In the genomic region with DNA sequence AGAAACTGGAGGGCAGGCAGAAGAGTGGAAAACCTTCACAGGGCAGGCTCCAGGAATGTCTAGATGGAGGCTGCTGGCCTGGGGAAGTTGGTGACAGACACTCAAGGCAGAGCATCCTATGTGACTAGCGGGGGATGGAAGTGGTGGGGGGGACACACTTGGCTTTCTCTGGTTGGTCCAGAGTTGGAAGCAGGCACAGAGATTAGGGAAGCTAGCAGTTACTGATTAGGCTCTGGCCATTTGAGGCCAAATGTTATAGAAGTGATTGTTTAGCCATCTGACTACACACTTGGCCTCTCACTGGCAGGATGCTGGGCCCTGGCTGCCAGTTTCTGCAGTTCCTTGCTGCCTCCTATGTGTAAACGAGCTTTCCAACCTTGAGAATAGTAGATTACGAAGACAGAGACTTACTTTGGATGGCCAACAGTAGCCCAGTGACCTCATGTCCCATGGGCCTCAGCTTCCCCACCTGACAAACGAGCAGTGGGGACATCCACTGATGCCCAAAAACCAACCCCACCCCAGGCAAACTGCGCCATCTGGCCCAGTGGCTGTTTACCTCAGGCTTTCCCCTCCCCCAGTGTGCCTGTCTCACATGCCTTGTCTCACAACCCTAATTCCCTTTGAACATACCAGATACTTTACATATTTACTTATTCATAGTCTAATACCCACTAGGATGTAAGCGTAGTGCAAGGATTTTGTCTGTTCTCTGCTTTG, we compare ENCODE assay signal across 1 cellular context.
TF ChIP-seq lines count a peak whose summit lies in the region.

No MANE protein-coding gene starts in this region.

TF ChIP-seq in GM23338, 12 proteins besides CTCF, POLR2A, EP300 and RAD21 (continued from another document):
- TF ChIP-seq, protein P1, sequence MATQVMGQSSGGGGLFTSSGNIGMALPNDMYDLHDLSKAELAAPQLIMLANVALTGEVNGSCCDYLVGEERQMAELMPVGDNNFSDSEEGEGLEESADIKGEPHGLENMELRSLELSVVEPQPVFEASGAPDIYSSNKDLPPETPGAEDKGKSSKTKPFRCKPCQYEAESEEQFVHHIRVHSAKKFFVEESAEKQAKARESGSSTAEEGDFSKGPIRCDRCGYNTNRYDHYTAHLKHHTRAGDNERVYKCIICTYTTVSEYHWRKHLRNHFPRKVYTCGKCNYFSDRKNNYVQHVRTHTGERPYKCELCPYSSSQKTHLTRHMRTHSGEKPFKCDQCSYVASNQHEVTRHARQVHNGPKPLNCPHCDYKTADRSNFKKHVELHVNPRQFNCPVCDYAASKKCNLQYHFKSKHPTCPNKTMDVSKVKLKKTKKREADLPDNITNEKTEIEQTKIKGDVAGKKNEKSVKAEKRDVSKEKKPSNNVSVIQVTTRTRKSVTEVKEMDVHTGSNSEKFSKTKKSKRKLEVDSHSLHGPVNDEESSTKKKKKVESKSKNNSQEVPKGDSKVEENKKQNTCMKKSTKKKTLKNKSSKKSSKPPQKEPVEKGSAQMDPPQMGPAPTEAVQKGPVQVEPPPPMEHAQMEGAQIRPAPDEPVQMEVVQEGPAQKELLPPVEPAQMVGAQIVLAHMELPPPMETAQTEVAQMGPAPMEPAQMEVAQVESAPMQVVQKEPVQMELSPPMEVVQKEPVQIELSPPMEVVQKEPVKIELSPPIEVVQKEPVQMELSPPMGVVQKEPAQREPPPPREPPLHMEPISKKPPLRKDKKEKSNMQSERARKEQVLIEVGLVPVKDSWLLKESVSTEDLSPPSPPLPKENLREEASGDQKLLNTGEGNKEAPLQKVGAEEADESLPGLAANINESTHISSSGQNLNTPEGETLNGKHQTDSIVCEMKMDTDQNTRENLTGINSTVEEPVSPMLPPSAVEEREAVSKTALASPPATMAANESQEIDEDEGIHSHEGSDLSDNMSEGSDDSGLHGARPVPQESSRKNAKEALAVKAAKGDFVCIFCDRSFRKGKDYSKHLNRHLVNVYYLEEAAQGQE (IDR thresholded peaks at IDR 0.05; ENCODE audit: unreplicated experiment), result no peak
- TF ChIP-seq, protein P2, sequence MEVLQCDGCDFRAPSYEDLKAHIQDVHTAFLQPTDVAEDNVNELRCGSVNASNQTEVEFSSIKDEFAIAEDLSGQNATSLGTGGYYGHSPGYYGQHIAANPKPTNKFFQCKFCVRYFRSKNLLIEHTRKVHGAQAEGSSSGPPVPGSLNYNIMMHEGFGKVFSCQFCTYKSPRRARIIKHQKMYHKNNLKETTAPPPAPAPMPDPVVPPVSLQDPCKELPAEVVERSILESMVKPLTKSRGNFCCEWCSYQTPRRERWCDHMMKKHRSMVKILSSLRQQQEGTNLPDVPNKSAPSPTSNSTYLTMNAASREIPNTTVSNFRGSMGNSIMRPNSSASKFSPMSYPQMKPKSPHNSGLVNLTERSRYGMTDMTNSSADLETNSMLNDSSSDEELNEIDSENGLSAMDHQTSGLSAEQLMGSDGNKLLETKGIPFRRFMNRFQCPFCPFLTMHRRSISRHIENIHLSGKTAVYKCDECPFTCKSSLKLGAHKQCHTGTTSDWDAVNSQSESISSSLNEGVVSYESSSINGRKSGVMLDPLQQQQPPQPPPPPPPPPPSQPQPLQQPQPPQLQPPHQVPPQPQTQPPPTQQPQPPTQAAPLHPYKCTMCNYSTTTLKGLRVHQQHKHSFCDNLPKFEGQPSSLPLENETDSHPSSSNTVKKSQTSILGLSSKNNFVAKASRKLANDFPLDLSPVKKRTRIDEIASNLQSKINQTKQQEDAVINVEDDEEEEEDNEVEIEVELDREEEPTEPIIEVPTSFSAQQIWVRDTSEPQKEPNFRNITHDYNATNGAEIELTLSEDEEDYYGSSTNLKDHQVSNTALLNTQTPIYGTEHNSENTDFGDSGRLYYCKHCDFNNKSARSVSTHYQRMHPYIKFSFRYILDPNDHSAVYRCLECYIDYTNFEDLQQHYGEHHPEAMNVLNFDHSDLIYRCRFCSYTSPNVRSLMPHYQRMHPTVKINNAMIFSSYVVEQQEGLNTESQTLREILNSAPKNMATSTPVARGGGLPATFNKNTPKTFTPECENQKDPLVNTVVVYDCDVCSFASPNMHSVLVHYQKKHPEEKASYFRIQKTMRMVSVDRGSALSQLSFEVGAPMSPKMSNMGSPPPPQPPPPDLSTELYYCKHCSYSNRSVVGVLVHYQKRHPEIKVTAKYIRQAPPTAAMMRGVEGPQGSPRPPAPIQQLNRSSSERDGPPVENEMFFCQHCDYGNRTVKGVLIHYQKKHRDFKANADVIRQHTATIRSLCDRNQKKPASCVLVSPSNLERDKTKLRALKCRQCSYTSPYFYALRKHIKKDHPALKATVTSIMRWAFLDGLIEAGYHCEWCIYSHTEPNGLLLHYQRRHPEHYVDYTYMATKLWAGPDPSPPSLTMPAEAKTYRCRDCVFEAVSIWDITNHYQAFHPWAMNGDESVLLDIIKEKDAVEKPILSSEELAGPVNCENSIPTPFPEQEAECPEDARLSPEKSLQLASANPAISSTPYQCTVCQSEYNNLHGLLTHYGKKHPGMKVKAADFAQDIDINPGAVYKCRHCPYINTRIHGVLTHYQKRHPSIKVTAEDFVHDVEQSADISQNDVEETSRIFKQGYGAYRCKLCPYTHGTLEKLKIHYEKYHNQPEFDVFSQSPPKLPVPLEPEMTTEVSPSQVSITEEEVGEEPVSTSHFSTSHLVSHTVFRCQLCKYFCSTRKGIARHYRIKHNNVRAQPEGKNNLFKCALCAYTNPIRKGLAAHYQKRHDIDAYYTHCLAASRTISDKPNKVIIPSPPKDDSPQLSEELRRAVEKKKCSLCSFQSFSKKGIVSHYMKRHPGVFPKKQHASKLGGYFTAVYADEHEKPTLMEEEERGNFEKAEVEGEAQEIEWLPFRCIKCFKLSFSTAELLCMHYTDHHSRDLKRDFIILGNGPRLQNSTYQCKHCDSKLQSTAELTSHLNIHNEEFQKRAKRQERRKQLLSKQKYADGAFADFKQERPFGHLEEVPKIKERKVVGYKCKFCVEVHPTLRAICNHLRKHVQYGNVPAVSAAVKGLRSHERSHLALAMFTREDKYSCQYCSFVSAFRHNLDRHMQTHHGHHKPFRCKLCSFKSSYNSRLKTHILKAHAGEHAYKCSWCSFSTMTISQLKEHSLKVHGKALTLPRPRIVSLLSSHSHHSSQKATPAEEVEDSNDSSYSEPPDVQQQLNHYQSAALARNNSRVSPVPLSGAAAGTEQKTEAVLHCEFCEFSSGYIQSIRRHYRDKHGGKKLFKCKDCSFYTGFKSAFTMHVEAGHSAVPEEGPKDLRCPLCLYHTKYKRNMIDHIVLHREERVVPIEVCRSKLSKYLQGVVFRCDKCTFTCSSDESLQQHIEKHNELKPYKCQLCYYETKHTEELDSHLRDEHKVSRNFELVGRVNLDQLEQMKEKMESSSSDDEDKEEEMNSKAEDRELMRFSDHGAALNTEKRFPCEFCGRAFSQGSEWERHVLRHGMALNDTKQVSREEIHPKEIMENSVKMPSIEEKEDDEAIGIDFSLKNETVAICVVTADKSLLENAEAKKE (CRISPR knock-in tag; IDR thresholded peaks at IDR 0.05), result no peak
- TF ChIP-seq STAT1 (IDR thresholded peaks at IDR 0.05; ENCODE audit: unreplicated experiment) (no peak), EZH2 (IDR thresholded peaks at IDR 0.05; ENCODE audit: low read depth, unreplicated experiment) (no peak), JUNB (IDR thresholded peaks at IDR 0.05; ENCODE audit: unreplicated experiment) (no peak), CREB1 (CRISPR knock-in tag; IDR thresholded peaks at IDR 0.05; ENCODE audit: low read depth) (no peak), NANOG (IDR thresholded peaks at IDR 0.05; ENCODE audit: borderline replicate concordance) (no peak), POLR2AphosphoS5 (IDR thresholded peaks at IDR 0.05; ENCODE audit: low read depth) (no peak)
- TF ChIP-seq, protein P3, sequence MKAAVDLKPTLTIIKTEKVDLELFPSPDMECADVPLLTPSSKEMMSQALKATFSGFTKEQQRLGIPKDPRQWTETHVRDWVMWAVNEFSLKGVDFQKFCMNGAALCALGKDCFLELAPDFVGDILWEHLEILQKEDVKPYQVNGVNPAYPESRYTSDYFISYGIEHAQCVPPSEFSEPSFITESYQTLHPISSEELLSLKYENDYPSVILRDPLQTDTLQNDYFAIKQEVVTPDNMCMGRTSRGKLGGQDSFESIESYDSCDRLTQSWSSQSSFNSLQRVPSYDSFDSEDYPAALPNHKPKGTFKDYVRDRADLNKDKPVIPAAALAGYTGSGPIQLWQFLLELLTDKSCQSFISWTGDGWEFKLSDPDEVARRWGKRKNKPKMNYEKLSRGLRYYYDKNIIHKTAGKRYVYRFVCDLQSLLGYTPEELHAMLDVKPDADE (IDR thresholded peaks at IDR 0.05), result no peak
